ENCODE assay signal across 6 cellular contexts in genomic region chrX:8781921-8782320, GRCh38. TPM values are rescaled to one million over a fixed set of nuclear protein-coding genes. Genes with fewer than 3 reads are reported as not detected.
"Had no signal": no experiment of that assay in that cellular context is flagged by ENCODE, and none has a peak within 500 bp of the region (broad histone marks: within the 10 kb centered on the region; RNA-seq: fewer than 3 reads in every experiment).

No MANE protein-coding gene starts in this region.

RNA-seq across cellular contexts. Expression of gene FAM9A, which starts 19.3 kb away (rescaled TPM):
- total RNA-seq: HepG2, HT-29, HT1080, IMR-90, K562 had no signal
- polyA plus RNA-seq: HepG2, IgD-negative memory B cell, IMR-90 had no signal

RNA-seq across cellular contexts. Expression of gene ANOS1, which starts 50.0 kb away (rescaled TPM):
- total RNA-seq: HepG2, HT-29 had no signal
- polyA plus RNA-seq: HepG2, IgD-negative memory B cell, K562 had no signal
